ENCODE assay signal across 7 cellular contexts in the genomic region with DNA sequence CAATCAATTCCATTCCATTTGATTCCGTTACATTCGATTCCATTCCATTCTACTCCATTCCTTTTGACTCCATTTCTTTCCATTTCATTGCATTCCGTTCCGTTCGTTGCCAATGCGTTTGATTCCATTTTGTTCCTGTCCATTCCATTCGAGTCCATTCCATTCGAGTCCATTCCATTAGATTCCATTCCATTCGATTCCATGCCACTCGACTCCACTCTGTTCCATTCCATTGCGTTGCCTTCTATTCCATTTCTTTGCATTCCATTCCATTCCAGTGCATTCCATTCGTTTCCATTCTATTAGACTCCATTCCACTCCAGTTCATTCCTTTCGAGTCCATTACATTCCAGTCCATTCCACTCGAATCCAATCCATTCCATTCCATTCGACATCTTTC.
"Had no signal": no experiment of that assay in that cellular context is flagged by ENCODE, and none has a peak within 500 bp of the region (broad histone marks: within the 10 kb centered on the region; RNA-seq: fewer than 3 reads in every experiment).

No MANE protein-coding gene starts in this region.

- H3K4me1 ChIP-seq: HAP-1 had no signal

- H2AFZ ChIP-seq: GM23248 had no signal

- H3K9ac ChIP-seq: GM23248, KMS-11 had no signal

- H3K27ac ChIP-seq: GM23248, KMS-11 had no signal

- H3K36me3 ChIP-seq: HAP-1 had no signal

- DNase-seq: GM23248, GOT3, H7, KBM-7 had no signal

- H3K4me2 ChIP-seq: KMS-11 had no signal

- H3K4me3 ChIP-seq: GM23248, HAP-1 had no signal

- ATAC-seq: HCT116 had no signal
